22 cellular contexts compared by ENCODE assay signal in the genomic region with DNA sequence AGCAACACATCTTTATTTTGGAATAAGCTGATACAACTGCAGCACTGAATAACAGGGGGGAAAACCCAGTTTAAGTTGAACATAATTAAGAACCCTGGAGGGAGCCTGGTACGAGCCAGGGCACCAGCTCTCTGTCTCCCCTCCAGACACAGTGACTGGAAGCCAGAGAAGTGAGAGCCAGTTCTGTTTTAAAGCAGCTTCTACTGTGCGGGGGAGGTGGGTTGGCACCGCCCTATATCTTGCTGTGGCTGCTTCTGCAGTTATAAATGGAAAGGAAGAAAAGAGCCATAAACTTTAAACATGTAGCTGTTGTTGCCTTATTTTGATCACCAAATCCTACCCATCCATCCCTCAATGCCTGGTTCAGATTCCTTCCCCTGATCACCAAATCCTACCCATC.
"Had no signal": no experiment of that assay in that cellular context is flagged by ENCODE, and none has a peak within 500 bp of the region (broad histone marks: within the 10 kb centered on the region; RNA-seq: fewer than 3 reads in every experiment).

No MANE protein-coding gene starts in this region.

- H3K27me3 ChIP-seq: brain microvascular endothelial cell, foreskin keratinocyte, right atrium auricular region, upper lobe of right lung had no signal

- ATAC-seq: activated naive CD8-positive, alpha-beta T cell treated with anti-CD3 and anti-CD28 coated beads, Interleukin-2, amount 50 U/mL, for 24 hours; foreskin keratinocyte; stimulated activated effector memory CD8-positive, alpha-beta T cell treated with anti-CD3 and anti-CD28 coated beads, Interleukin-12 subunit alpha, Interleukin-12 subunit beta, amount 100 ng/mL, for 72 hours; upper lobe of right lung had no signal

- H3K4me3 ChIP-seq: coronary artery, lung, right atrium auricular region, upper lobe of right lung had no signal

- DNase-seq: activated CD4-positive, alpha-beta T cell treated with anti-CD3 and anti-CD28 coated beads for 1 hour; activated CD8-positive, alpha-beta memory T cell treated with anti-CD3 and anti-CD28 coated beads for 24 hours; activated CD8-positive, alpha-beta memory T cell treated with anti-CD3 and anti-CD28 coated beads, Interleukin-2, amount 50 U/mL, for 48 hours; activated effector memory CD4-positive, alpha-beta T cell treated with Interleukin-2 at 50 U/mL for 16 hours; activated naive CD4-positive, alpha-beta T cell treated with anti-CD3 and anti-CD28 coated beads, Interleukin-2, amount 10 ng/mL, durations not matched to agents 7 days and 5 days; activated naive CD8-positive, alpha-beta T cell treated with anti-CD3 and anti-CD28 coated beads, Interleukin-2, amount 50 U/mL, for 24 hours; activated T-cell treated with anti-CD3 and anti-CD28 coated beads, Interleukin-2, amount 50 U/mL, for 48 hours; aorta; brain microvascular endothelial cell; foreskin keratinocyte; hippocampal formation; nephron progenitor cell; small intestine; stimulated activated CD4-positive, alpha-beta T cell treated with anti-CD3 and anti-CD28 coated beads, Interleukin-4, amount 100 ng/mL, for 24 hours; T-helper 1 cell; T-helper 9 cell; upper lobe of right lung; WERI-Rb-1 had no signal

- H3K27ac ChIP-seq: brain microvascular endothelial cell, coronary artery, foreskin keratinocyte, upper lobe of right lung, WERI-Rb-1 had no signal

- H3K36me3 ChIP-seq: brain microvascular endothelial cell, right atrium auricular region, upper lobe of right lung, WERI-Rb-1 had no signal

- H3K4me1 ChIP-seq: foreskin keratinocyte, right atrium auricular region, upper lobe of right lung had no signal

- H3K9me3 ChIP-seq: right atrium auricular region, upper lobe of right lung had no signal
